19 cellular contexts compared by ENCODE assay signal in the genomic region with DNA sequence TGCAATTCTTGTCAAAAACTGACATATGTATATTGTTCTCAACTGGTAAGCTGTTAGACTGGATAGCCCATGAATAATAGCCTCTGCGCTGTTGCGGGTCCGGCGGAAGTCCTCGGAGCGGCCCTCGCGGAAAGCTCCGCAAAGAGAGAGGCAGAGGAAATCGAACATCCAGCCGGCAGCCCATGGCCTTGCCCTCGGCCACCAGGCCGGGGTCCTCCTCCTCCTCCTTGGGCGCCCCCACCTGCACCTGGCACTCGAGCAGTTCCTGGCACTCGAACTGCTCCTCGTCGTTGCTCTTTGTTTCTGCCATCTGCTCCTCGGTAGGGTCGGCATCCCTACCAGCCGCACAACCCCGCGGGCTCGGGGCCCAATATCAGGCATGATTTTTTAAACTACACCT.
"Had no signal": no experiment of that assay in that cellular context is flagged by ENCODE, and none has a peak within 500 bp of the region (broad histone marks: within the 10 kb centered on the region; RNA-seq: fewer than 3 reads in every experiment).

No MANE protein-coding gene starts in this region.

- DNase-seq: effector memory CD8-positive, alpha-beta T cell; esophagus squamous epithelium; foreskin fibroblast; left colon; mesendoderm; naive B cell; occipital lobe; small intestine; stimulated activated CD4-positive, alpha-beta T cell treated with anti-CD3 and anti-CD28 coated beads, Interleukin-12 subunit alpha, Interleukin-12 subunit beta, amount 100 ng/mL, for 4 hours; stimulated activated naive CD4-positive, alpha-beta T cell treated with Interleukin-2 at 50 U/mL for 16 hours; tibial artery; uterus had no signal

- FAIRE-seq: pancreas, small intestine had no signal

- H3K27ac Mint-ChIP-seq: dendritic cell treated with granulocyte-macrophage colony-stimulating factor and Interleukin-4, amounts not matched to agents 40 ng/mL and 50 ng/mL, for 4 days; effector memory CD8-positive, alpha-beta T cell; naive B cell; nephron; progenitor cell of endocrine pancreas had no signal

- ATAC-seq: effector memory CD8-positive, alpha-beta T cell; gastroesophageal sphincter; left colon; pancreas; right cardiac atrium had no signal

- H3K4me1 Mint-ChIP-seq: naive B cell, nephron had no signal

- H3K36me3 Mint-ChIP-seq: naive B cell had no signal

- H3K9me3 ChIP-seq: esophagus squamous epithelium, gastroesophageal sphincter, pancreas, tibial artery, upper lobe of left lung, uterus had no signal

- H3K36me3 ChIP-seq: esophagus squamous epithelium, gastroesophageal sphincter, pancreas, tibial artery, upper lobe of left lung, uterus had no signal

- H3K27me3 ChIP-seq: esophagus squamous epithelium, gastroesophageal sphincter, pancreas, tibial artery, upper lobe of left lung, uterus had no signal

- H3K9me3 Mint-ChIP-seq: nephron had no signal

- H3K4me1 ChIP-seq: esophagus squamous epithelium, gastroesophageal sphincter, pancreas, tibial artery, upper lobe of left lung, uterus had no signal

- H3K4me3 ChIP-seq: esophagus squamous epithelium, gastroesophageal sphincter, pancreas, tibial artery, upper lobe of left lung, uterus had no signal

- H3K27ac ChIP-seq: esophagus squamous epithelium, gastroesophageal sphincter, pancreas, tibial artery, upper lobe of left lung, uterus had no signal

- H3K4me3 Mint-ChIP-seq: dendritic cell treated with granulocyte-macrophage colony-stimulating factor and Interleukin-4, amounts not matched to agents 40 ng/mL and 50 ng/mL, for 4 days; effector memory CD8-positive, alpha-beta T cell; naive B cell; nephron had no signal

- H3K27me3 Mint-ChIP-seq: dendritic cell treated with granulocyte-macrophage colony-stimulating factor and Interleukin-4, amounts not matched to agents 40 ng/mL and 50 ng/mL, for 4 days; effector memory CD8-positive, alpha-beta T cell; naive B cell; progenitor cell of endocrine pancreas had no signal
